11 cellular contexts compared by ENCODE assay signal in the genomic region with DNA sequence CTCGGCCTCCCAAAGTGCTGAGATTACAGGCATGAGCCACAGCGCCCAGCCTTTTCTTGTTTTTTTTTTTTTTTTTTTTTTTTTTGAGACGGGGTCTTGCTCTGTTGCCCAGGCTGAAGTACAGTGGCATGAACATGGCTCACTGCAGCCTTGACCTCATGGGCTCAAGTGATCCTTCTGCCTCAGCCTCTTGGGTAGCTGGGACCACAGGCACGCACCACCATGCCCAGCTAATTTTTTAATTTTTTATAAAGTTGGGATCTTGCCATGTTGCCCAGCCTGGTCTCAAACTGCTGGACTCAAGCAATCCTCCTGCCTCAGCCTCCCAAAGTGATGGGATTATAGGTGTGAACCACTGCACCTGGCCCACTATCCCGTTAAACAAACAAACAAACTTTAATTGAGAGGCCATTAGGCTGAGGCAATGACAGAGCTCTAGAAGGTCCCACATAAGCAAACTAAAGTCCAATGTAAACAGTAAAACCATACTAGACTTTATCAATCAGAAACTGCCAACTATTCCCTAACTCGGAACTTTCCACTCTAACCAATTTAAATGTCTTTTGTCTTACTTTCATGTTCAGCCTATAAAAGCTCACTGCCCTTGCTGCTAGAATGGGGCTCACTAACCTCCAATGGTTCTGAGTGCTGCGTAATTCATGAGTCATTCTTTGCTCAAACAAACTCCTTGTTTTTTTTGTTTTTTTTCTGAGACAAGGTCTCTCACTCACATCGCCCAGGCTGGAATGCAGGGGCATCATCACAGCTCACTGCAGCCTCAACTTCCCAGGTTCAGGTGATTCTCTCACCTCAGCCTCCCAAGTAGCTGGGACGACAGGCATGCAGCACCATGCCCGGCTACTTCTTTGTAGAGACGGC. TPM values are rescaled to one million over a fixed set of nuclear protein-coding genes. Genes with fewer than 3 reads are reported as not detected.
DNase-seq lines count a peak whose midpoint lies in the region; ATAC-seq and TF ChIP-seq lines count a peak whose summit lies in the region.
"Had no signal": no experiment of that assay in that cellular context is flagged by ENCODE, and none has a peak within 500 bp of the region (broad histone marks: within the 10 kb centered on the region; RNA-seq: fewer than 3 reads in every experiment).

No MANE protein-coding gene starts in this region.

- DNase-seq in AG08396 (ENCODE audit: low spot score): peak; percentile 70
- peak; percentile 94 for DNase-seq in HT1080 (ENCODE audit: low read depth)
- DNase-seq in body of pancreas: peak; percentile 32 to 59 (median 48)
- peak; percentile 93 for DNase-seq in kidney epithelial cell (ENCODE audit: low read depth)
- no peak for DNase-seq in GM13976 (ENCODE audit: low spot score)
- DNase-seq in NCI-H1048 (lab: John Stamatoyannopoulos, UW): no peak
- DNase-seq in uterus: no peak
- DNase-seq: CD4-positive, CD25-positive, alpha-beta regulatory T cell; effector CD8-positive, alpha-beta T cell; NCI-H446 had no signal

- intact Hi-C loops in body of pancreas (cut with DNase I): no loop called here
- intact Hi-C loops in uterus (cut with DNase I; ENCODE audit: low total_unique reads): no loop called here

- in situ Hi-C loops in GM13976 (cut with MboI; ENCODE audit: low sequenced_read_pairs, unreplicated experiment): no loop called here

- TF ChIP-seq CTCF in body of pancreas (IDR thresholded peaks at IDR 0.05) (no peak), kidney epithelial cell (IDR thresholded peaks at IDR 0.05; ENCODE audit: insufficient read depth, low read length, poor library complexity, severe bottlenecking) (no peak), GM13976 (IDR thresholded peaks at IDR 0.05; ENCODE audit: borderline replicate concordance, control extremely low read depth, extremely low read depth, insufficient read depth, missing control alignments) (no peak), uterus (IDR thresholded peaks at IDR 0.05) (no peak)

- H3K9me3 ChIP-seq in body of pancreas: no peaks in the 10 kb centered on the region
- no peaks in the 10 kb centered on the region for H3K9me3 ChIP-seq in uterus

- H3K27me3 ChIP-seq in body of pancreas: no peaks in the 10 kb centered on the region
- no peaks in the 10 kb centered on the region for H3K27me3 ChIP-seq in kidney epithelial cell (ENCODE audit: control insufficient read depth, insufficient read depth, low read length)
- no peaks in the 10 kb centered on the region for H3K27me3 ChIP-seq in uterus

- H3K36me3 ChIP-seq in body of pancreas (replicated peaks in 1 of 2; ENCODE audit: insufficient read depth in 1 of 2, low read depth in 2 of 2) (peaks cover 0 to 4% of the 10 kb centered on the region in 2 donors), kidney epithelial cell (ENCODE audit: control insufficient read depth, insufficient read depth, low read length) (no peaks in the 10 kb centered on the region), uterus (no peaks in the 10 kb centered on the region)

- peak overlapping the region in 3 of 4 donors; percentile 41 to 68 (median 67) for H3K27ac ChIP-seq in body of pancreas
- H3K27ac ChIP-seq in uterus: no peak overlapping the region

- H3K4me3 ChIP-seq in body of pancreas: no peak overlapping the region
- no peak overlapping the region for H3K4me3 ChIP-seq in kidney epithelial cell (ENCODE audit: low read depth, low read length)
- no peak overlapping the region for H3K4me3 ChIP-seq in uterus

- H3K4me1 ChIP-seq in body of pancreas (peaks cover 52% of the 10 kb centered on the region), uterus (no peaks in the 10 kb centered on the region)

- TF ChIP-seq POLR2A in body of pancreas (IDR thresholded peaks at IDR 0.05) (no peak), uterus (IDR thresholded peaks at IDR 0.05) (no peak)

- WGBS in body of pancreas, 2 donors: 66 to 73% methylated on average over 11 of the region's 11 CpGs

- peak; percentile 84 for ATAC-seq in body of pancreas
- ATAC-seq in GM18520 (IDR thresholded peaks at IDR 0.05; ENCODE audit: unreplicated experiment): no peak

RNA-seq across cellular contexts. Expression of a gene that starts 1.9 kb away (rescaled TPM):
- total RNA-seq in HT1080 (2014; rRNA removed; shearing (Covaris generic)): 28.6 and 32.7 TPM in 2 replicates
- polyA plus RNA-seq in HT1080 (2015; cell fraction: cytosol; rRNA removed): 31.4 and 35.8 TPM in 2 replicates
- polyA plus RNA-seq in HT1080 (2015; cell fraction: nucleus; rRNA removed): 46.2 and 46.4 TPM in 2 replicates
- total RNA-seq in body of pancreas (10 to 100 TPM; 25.2 to 35.6 TPM), kidney epithelial cell (33.4 and 37.2 TPM in 2 replicates), uterus (100 to 1,000 TPM in 1 of 4 donors, 10 to 100 TPM in 3; 13.5 to 105 (median 30.9) TPM)

RNA-seq across cellular contexts. Expression of a gene that starts 17.2 kb away (rescaled TPM):
- total RNA-seq in HT1080 (2014; rRNA removed; shearing (Covaris generic)): 0.42 TPM in 1 of 2 replicates, not detected in the other
- polyA plus RNA-seq in HT1080 (2015; cell fraction: cytosol; rRNA removed): 0.43 and 0.50 TPM in 2 replicates
- polyA plus RNA-seq in HT1080 (2015; cell fraction: nucleus; rRNA removed): 2.2 and 2.3 TPM in 2 replicates
- total RNA-seq in body of pancreas (1 to 10 TPM; 1.0 to 7.3 TPM), kidney epithelial cell (5.3 and 7.5 TPM in 2 replicates), uterus (1 to 10 TPM in 3 of 4 donors, under 1 TPM in 1; 0.26 to 6.8 (median 4.6) TPM)

RNA-seq across cellular contexts. Expression of a gene that starts 55.9 kb away (rescaled TPM):
- 91.3 and 104 TPM in 2 replicates for total RNA-seq in HT1080 (2014; rRNA removed; shearing (Covaris generic))
- 125 and 127 TPM in 2 replicates for polyA plus RNA-seq in HT1080 (2015; cell fraction: cytosol; rRNA removed)
- polyA plus RNA-seq in HT1080 (2015; cell fraction: nucleus; rRNA removed): 75.0 and 87.1 TPM in 2 replicates
- total RNA-seq in body of pancreas (10 to 100 TPM; 16.2 to 31.4 TPM), kidney epithelial cell (32.7 and 40.0 TPM in 2 replicates), uterus (10 to 100 TPM; 10.8 to 59.0 (median 28.8) TPM)

RNA-seq across cellular contexts. Expression of a gene that starts 56.1 kb away (rescaled TPM):
- total RNA-seq in HT1080 (2014; rRNA removed; shearing (Covaris generic)): 81.3 and 84.4 TPM in 2 replicates
- polyA plus RNA-seq in HT1080 (2015; cell fraction: cytosol; rRNA removed): 68.0 and 70.8 TPM in 2 replicates
- 37.2 and 42.2 TPM in 2 replicates for polyA plus RNA-seq in HT1080 (2015; cell fraction: nucleus; rRNA removed)
- 10 to 100 TPM; 15.8 to 31.4 TPM for total RNA-seq in body of pancreas
- total RNA-seq in kidney epithelial cell: 70.5 and 82.5 TPM in 2 replicates
- 10 to 100 TPM; 27.9 to 36.2 (median 28.1) TPM for total RNA-seq in uterus

Comparison
In these comparisons a context has a peak if more than half of its experiments do, and no peak if none do; other contexts are left out.
1. DNase-seq: peak in AG08396 (single experiment), HT1080 (single experiment), body of pancreas (4 of 4) and kidney epithelial cell (single experiment); none in GM13976 (single experiment), NCI-H1048 (single experiment) and uterus (0 of 2).
2. H3K27ac ChIP-seq: peak in body of pancreas (3 of 4); none in uterus (0 of 2).